8 cellular contexts compared by ENCODE assay signal in the genomic region with DNA sequence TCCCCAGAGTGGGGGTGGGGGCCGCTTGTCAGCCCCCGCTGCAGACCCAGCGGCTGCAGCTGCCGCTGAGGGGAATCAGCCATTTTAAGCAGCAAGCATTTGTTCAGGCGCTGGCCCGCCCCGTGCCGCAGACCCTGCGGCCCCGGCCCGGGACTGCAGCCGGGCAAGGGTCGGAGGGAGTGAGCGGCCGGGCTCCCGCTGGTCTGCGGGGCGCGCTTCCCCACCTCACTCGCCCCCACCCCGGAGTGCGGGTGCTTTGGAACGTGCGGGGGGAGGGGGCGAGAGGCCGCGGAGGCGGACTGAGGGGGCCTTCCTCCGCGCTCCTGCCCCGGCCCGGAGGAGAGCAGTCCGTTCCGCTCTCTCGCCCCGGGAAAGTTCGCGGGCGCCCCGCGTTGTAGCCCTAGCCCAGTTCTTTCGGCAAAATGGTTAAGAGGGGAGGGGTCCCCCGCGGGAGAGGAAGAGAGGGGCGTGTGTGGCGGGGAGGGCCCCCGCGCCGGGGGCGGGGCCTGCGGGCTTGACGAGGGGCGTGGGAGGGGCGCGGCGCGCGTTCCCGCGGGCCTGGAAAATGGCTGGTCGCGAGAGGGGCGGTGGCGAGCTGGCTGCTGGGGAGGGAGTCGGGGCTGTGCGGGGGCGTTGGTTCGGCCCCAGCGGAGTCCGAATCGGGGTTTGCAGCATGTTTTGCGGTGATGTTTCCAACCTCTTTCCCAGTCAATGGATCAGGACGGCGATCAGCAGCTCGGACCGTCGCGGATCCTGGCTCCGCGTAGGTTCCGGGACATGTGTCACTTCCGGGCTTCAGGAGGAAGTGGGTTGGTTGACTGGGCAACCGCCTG. TPM values are rescaled to one million over a fixed set of nuclear protein-coding genes. Genes with fewer than 3 reads are reported as not detected.
A peak's percentile ranks its signal among the peaks of the same experiment; 100 is the strongest.
DNase-seq lines count a peak whose midpoint lies in the region; ATAC-seq and TF ChIP-seq lines count a peak whose summit lies in the region.

No MANE protein-coding gene starts in this region.

- intact Hi-C loops in spleen (cut with DNase I; ENCODE audit: low total_unique reads), result loop anchor here (10.0 kb wide), 2 partner anchors 61 to 149 kb away; a partner anchor contains a TSS

- H3K4me3 ChIP-seq in AG04450 (ENCODE audit: low read depth, low read length) (peak overlapping the region; percentile 87), spleen (peak overlapping the region; percentile 82 to 99 (median 94))

- H3K4me1 ChIP-seq in spleen, result peaks cover 0 to 52% (median 24%) of the 10 kb centered on the region in 6 donors

- CTCF ChIA-PET in AG04450 (lab: Charles Lee), result no interaction called here

- no peak for TF ChIP-seq POLR2A in spleen (IDR thresholded peaks at IDR 0.05)

- peaks cover 0 to 7% (median 3%) of the 10 kb centered on the region in 6 donors for H3K36me3 ChIP-seq in spleen

- DNase-seq in AG04450 (ENCODE audit: low read depth, low spot score) (no peak), NCI-H2171 treated with DMSO at 0.1 percent for 48 hours (lab: John Stamatoyannopoulos, UW) (peak; percentile 58), caudate nucleus (lab: John Stamatoyannopoulos, UW) (peak; percentile 35 to 96 (median 88)), iris pigment epithelial cell (ENCODE audit: low read depth) (peak; percentile 90), spleen (peak; percentile 97)
- DNase-seq in activated CD4-positive, CD25-positive, alpha-beta regulatory T cell (lab: John Stamatoyannopoulos, UW), result peak; percentile 78 to 81 (median 80)

- ATAC-seq in GM18858 (IDR thresholded peaks at IDR 0.05; ENCODE audit: unreplicated experiment), result peak; percentile 36
- ATAC-seq in HG03064 (IDR thresholded peaks at IDR 0.05; ENCODE audit: low read depth, unreplicated experiment), result peak; percentile 45

- peaks cover 3% of the 10 kb centered on the region; the same call in 1 of the 2 replicates for H3K9me3 ChIP-seq in AG04450 (ENCODE audit: control insufficient read depth, insufficient read depth, low read length)
- no peaks in the 10 kb centered on the region for H3K9me3 ChIP-seq in spleen

- H3K27ac ChIP-seq in AG04450 (ENCODE audit: low read depth, low read length) (peak overlapping the region; percentile 93), caudate nucleus (ENCODE audit: low read depth, low read length) (peak overlapping the region; percentile 95), spleen (peak overlapping the region; percentile 94 to 99 (median 98))

- H3K27me3 ChIP-seq in AG04450 (ENCODE audit: control insufficient read depth, insufficient read depth, low read length), result no peaks in the 10 kb centered on the region
- H3K27me3 ChIP-seq in spleen (replicated peaks in 1 of 7), result no peaks in the 10 kb centered on the region

- WGBS in spleen, 5 donors, result 0 to 1% (median 1%) methylated on average over 17 to 83 of the region's 83 CpGs

- POLR2A ChIA-PET in AG04450 (lab: Yijun Ruan, JAX), result interaction anchor here (1.1 kb wide), 1 partner anchor 174 kb away, joined by 3 read pairs; no protein-coding TSS in a partner anchor

- TF ChIP-seq CTCF in AG04450 (IDR thresholded peaks at IDR 0.05; ENCODE audit: low read depth, low read length), result 0 out of 2 replicates have a peak, but pooled peaks have one; percentile 8
- TF ChIP-seq CTCF in spleen (IDR thresholded peaks at IDR 0.05 in 8 of 11, conservative IDR thresholded peaks at IDR 0.05 in 3 of 11), result peak in 4 of 11 experiments; percentile 3 to 22 (median 12)

RNA-seq across cellular contexts. Expression of a gene that starts 0.9 kb away (rescaled TPM):
- polyA plus RNA-seq in AG04450 (2011; rRNA removed) (7.0 and 10.6 TPM in 2 replicates), spleen (10 to 100 TPM in 1 of 3 donors, 1 to 10 TPM in 2; 8.0 to 12.3 (median 9.4) TPM)
- polyA minus RNA-seq in AG04450 (2011; rRNA and poly(A)+ RNA removed), result 1.4 and 2.7 TPM in 2 replicates
- total RNA-seq in spleen, result 10 to 100 TPM in 4 of 7 donors, 1 to 10 TPM in 3; 4.2 to 21.7 (median 10.6) TPM
